9 cellular contexts compared by ENCODE assay signal in the genomic region with DNA sequence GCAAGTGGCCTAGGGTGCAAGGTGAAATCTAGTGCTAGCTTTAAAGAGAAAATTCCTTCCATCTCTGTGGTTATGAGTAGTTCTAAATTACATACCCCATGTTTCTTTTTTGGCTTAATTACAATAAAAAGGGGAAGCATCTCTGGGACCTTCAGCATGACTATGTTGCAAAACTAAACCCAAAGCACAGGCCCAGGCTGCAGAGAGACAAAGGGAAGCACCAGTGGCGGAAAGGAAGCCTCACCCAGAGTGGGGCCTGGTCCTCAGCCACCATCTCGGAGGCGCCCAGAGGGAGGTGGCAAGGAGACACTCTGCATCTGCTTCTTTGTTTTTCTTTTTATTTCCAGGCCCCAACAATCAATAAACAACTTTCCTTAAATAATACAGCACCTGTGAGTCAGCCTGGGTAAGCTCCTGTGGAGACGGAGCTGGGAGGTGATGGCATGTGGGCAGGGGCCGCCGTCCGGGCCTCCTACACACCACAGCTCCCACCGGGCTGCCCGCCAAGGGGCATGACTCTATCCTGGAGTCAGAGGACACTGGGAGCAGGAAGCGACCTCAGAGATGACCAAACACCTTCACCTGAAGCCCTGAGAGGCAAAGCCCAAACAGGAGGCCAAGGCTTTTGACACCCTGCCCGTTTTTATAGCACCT. TPM values are rescaled to one million over a fixed set of nuclear protein-coding genes. Genes with fewer than 3 reads are reported as not detected.
DNase-seq lines count a peak whose midpoint lies in the region; ATAC-seq, FAIRE-seq and TF ChIP-seq lines count a peak whose summit lies in the region.
"Had no signal": no experiment of that assay in that cellular context is flagged by ENCODE, and none has a peak within 500 bp of the region (broad histone marks: within the 10 kb centered on the region; RNA-seq: fewer than 3 reads in every experiment).

No MANE protein-coding gene starts in this region.

- no peaks in the 10 kb centered on the region for H3K27me3 Mint-ChIP-seq in dendritic cell treated with granulocyte-macrophage colony-stimulating factor and Interleukin-4, amounts not matched to agents 40 ng/mL and 50 ng/mL, for 4 days

- TF ChIP-seq CTCF in HEK293 (tag by site-specific recombination; IDR thresholded peaks at IDR 0.05) (no peak), smooth muscle cell (IDR thresholded peaks at IDR 0.05; ENCODE audit: borderline replicate concordance, insufficient read depth, poor library complexity, severe bottlenecking) (no peak), PC-9 (conservative IDR thresholded peaks at IDR 0.05) (no peak)

- peaks cover 6% of the 10 kb centered on the region for H4K20me1 ChIP-seq in smooth muscle cell (ENCODE audit: low read depth)
- H4K20me1 ChIP-seq in PC-9 (ENCODE audit: insufficient read depth), result no peaks in the 10 kb centered on the region

- H3K27me3 ChIP-seq in smooth muscle cell (ENCODE audit: low read depth) (no peaks in the 10 kb centered on the region), PC-9 (ENCODE audit: insufficient read depth, low read depth) (no peaks in the 10 kb centered on the region)
- H3K27me3 ChIP-seq: testis had no signal

- no peaks in the 10 kb centered on the region for H3K36me3 ChIP-seq in HEK293 (ENCODE audit: control insufficient read depth in 2 of 2, insufficient read depth in 1 of 2, low read length in 2 of 2)
- H3K36me3 ChIP-seq in smooth muscle cell (ENCODE audit: low read depth), result no peaks in the 10 kb centered on the region
- no peaks in the 10 kb centered on the region for H3K36me3 ChIP-seq in PC-9 (ENCODE audit: low read depth)

- H3K9ac ChIP-seq in smooth muscle cell (ENCODE audit: low read depth), result no peak overlapping the region

- H3K27ac ChIP-seq in HEK293 (ENCODE audit: extremely low read depth, low read depth, low read length), result no peak overlapping the region
- peak overlapping the region; percentile 6 for H3K27ac ChIP-seq in smooth muscle cell (ENCODE audit: low read depth)
- no peak overlapping the region for H3K27ac ChIP-seq in PC-9
- H3K27ac ChIP-seq: testis had no signal

- no peak overlapping the region for H3K4me3 Mint-ChIP-seq in dendritic cell treated with granulocyte-macrophage colony-stimulating factor and Interleukin-4, amounts not matched to agents 40 ng/mL and 50 ng/mL, for 4 days

- H3K4me2 ChIP-seq in smooth muscle cell, result no peak overlapping the region
- no peak overlapping the region for H3K4me2 ChIP-seq in PC-9

- H2AFZ ChIP-seq in smooth muscle cell (ENCODE audit: low read depth) (no peak overlapping the region), PC-9 (no peak overlapping the region)

- H3K4me1 ChIP-seq in HEK293 (ENCODE audit: control insufficient read depth, insufficient read depth, low read length) (peaks cover 13% of the 10 kb centered on the region), smooth muscle cell (ENCODE audit: low read depth) (peaks cover 6% of the 10 kb centered on the region), PC-9 (replicated peaks; ENCODE audit: insufficient read depth) (no peaks in the 10 kb centered on the region)
- H3K4me1 ChIP-seq: testis had no signal

- peaks cover 32% of the 10 kb centered on the region for H3K36me3 Mint-ChIP-seq in dendritic cell treated with granulocyte-macrophage colony-stimulating factor and Interleukin-4, amounts not matched to agents 40 ng/mL and 50 ng/mL, for 4 days (ENCODE audit: low read depth)

- H3F3A ChIP-seq in smooth muscle cell (ENCODE audit: low read depth) (no peaks in the 10 kb centered on the region), PC-9 (ENCODE audit: insufficient read depth, low read depth) (no peaks in the 10 kb centered on the region; the same call in 1 of the 2 replicates)

- no peaks in the 10 kb centered on the region for H3K9me2 ChIP-seq in PC-9 (ENCODE audit: insufficient read depth)

- no peak overlapping the region for H3K4me3 ChIP-seq in HEK293 (ENCODE audit: low read depth, low read length)
- no peak overlapping the region for H3K4me3 ChIP-seq in smooth muscle cell
- H3K4me3 ChIP-seq in PC-9, result no peak overlapping the region
- H3K4me3 ChIP-seq: testis had no signal

- DNase-seq in RCC 7860 (ENCODE audit: low spot score) (peak; percentile 41), smooth muscle cell (lab: John Stamatoyannopoulos, UW; ENCODE audit: unreplicated experiment) (no peak), NCI-H1694 treated with DMSO at 0.1 percent for 48 hours (lab: John Stamatoyannopoulos, UW) (no peak), PC-9 (no peak)
- no peak for DNase-seq in stimulated activated CD4-positive, alpha-beta T cell treated with anti-CD3 and anti-CD28 coated beads, Interleukin-12 subunit alpha, Interleukin-12 subunit beta, amount 100 ng/mL, for 4 hours
- DNase-seq: testis had no signal

- H3K4me1 Mint-ChIP-seq in dendritic cell treated with granulocyte-macrophage colony-stimulating factor and Interleukin-4, amounts not matched to agents 40 ng/mL and 50 ng/mL, for 4 days (ENCODE audit: low read depth), result peaks cover 53% of the 10 kb centered on the region

- POLR2A ChIA-PET in HEK293 (lab: Yijun Ruan, JAX) (interaction anchor here (0.7 to 1.1 kb wide), 2 partner anchors 8 to 223 kb away, joined by 3 to 12 read pairs; a partner anchor contains a TSS), PC-9 (lab: Charles Lee; ENCODE audit: unreplicated experiment) (no interaction called here)

- H3K9me3 Mint-ChIP-seq in dendritic cell treated with granulocyte-macrophage colony-stimulating factor and Interleukin-4, amounts not matched to agents 40 ng/mL and 50 ng/mL, for 4 days, result peaks cover 7% of the 10 kb centered on the region

- no peaks in the 10 kb centered on the region for H3K9me3 ChIP-seq in HEK293 (ENCODE audit: control insufficient read depth, insufficient read depth, low read depth, low read length)
- H3K9me3 ChIP-seq in smooth muscle cell (replicated peaks; ENCODE audit: low read depth), result no peaks in the 10 kb centered on the region
- H3K9me3 ChIP-seq in PC-9 (ENCODE audit: insufficient read depth, low read depth), result peaks cover 3% of the 10 kb centered on the region; the same call in 1 of the 2 replicates
- H3K9me3 ChIP-seq: testis had no signal

- peak overlapping the region; percentile 83 for H3K27ac Mint-ChIP-seq in dendritic cell treated with granulocyte-macrophage colony-stimulating factor and Interleukin-4, amounts not matched to agents 40 ng/mL and 50 ng/mL, for 4 days

- no peak for ATAC-seq in HG02571 (IDR thresholded peaks at IDR 0.05; ENCODE audit: unreplicated experiment)

- H3K79me2 ChIP-seq in smooth muscle cell (ENCODE audit: low read depth), result peaks cover 36% of the 10 kb centered on the region
- H3K79me2 ChIP-seq in PC-9 (ENCODE audit: low read depth), result no peaks in the 10 kb centered on the region; the same call in 1 of the 2 replicates

- no peak for FAIRE-seq in RCC 7860 (lab: Jason Lieb, UNC)

- CTCF ChIA-PET in HEK293 (lab: Yijun Ruan, JAX) (interaction anchor here (0.5 kb wide), 1 partner anchor 125 kb away, joined by 7 read pairs; no protein-coding TSS in a partner anchor), PC-9 (lab: Charles Lee) (no interaction called here)

- WGBS in smooth muscle cell (ENCODE audit: low lambda C conversion rate), result 92% methylated on average over 11 of the region's 11 CpGs

- no TSS peak for BruUV-seq in PC-9 (replicated peaks; lab: Mats Ljungman, UMichigan)

- intact Hi-C loops in dendritic cell treated with granulocyte-macrophage colony-stimulating factor and Interleukin-4, amounts not matched to agents 40 ng/mL and 50 ng/mL, for 4 days (cut with micrococcal nuclease), result no loop called here
- intact Hi-C loops in PC-9 (cut with micrococcal nuclease; ENCODE audit: unreplicated experiment), result no loop called here

TF ChIP-seq in HEK293, 187 proteins besides CTCF, POLR2A, EP300 and RAD21 (continues in another document):
- TF ChIP-seq, protein P1, sequence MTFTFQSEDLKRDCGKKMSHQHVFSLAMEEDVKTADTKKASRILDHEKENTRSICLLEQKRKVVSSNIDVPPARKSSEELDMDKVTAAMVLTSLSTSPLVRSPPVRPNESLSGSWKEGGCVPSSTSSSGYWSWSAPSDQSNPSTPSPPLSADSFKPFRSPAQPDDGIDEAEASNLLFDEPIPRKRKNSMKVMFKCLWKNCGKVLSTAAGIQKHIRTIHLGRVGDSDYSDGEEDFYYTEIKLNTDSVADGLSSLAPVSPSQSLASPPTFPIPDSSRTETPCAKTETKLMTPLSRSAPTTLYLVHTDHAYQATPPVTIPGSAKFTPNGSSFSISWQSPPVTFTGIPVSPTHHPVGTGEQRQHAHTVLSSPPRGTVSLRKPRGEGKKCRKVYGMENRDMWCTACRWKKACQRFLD (tag by site-specific recombination; IDR thresholded peaks at IDR 0.05), result no peak
- TF ChIP-seq ZBTB7A (tag by site-specific recombination; IDR thresholded peaks at IDR 0.05; ENCODE audit: low read depth), result no peak
- TF ChIP-seq, protein P2, sequence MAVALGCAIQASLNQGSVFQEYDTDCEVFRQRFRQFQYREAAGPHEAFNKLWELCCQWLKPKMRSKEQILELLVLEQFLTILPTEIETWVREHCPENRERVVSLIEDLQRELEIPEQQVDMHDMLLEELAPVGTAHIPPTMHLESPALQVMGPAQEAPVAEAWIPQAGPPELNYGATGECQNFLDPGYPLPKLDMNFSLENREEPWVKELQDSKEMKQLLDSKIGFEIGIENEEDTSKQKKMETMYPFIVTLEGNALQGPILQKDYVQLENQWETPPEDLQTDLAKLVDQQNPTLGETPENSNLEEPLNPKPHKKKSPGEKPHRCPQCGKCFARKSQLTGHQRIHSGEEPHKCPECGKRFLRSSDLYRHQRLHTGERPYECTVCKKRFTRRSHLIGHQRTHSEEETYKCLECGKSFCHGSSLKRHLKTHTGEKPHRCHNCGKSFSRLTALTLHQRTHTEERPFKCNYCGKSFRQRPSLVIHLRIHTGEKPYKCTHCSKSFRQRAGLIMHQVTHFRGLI (tag by site-specific recombination; IDR thresholded peaks at IDR 0.05), result no peak
- TF ChIP-seq, protein P3, sequence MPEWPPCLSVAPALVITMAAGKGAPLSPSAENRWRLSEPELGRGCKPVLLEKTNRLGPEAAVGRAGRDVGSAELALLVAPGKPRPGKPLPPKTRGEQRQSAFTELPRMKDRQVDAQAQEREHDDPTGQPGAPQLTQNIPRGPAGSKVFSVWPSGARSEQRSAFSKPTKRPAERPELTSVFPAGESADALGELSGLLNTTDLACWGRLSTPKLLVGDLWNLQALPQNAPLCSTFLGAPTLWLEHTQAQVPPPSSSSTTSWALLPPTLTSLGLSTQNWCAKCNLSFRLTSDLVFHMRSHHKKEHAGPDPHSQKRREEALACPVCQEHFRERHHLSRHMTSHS (tag by site-specific recombination; IDR thresholded peaks at IDR 0.05), result no peak
- TF ChIP-seq ZBTB21 (tag by site-specific recombination; IDR thresholded peaks at IDR 0.05), result no peak

RNA-seq across cellular contexts. Expression of a gene that starts 21.7 kb away (rescaled TPM):
- total RNA-seq in smooth muscle cell, result 8.9 and 12.5 TPM in 2 replicates
- 11.4 and 12.2 TPM in 2 replicates for polyA plus RNA-seq in smooth muscle cell
- 12.2 and 13.4 TPM in 2 replicates for total RNA-seq in PC-9 (2021)
